ENCODE assay signal across 11 cellular contexts in genomic region chr16:89565256-89565505, GRCh38. TPM values are rescaled to one million over a fixed set of nuclear protein-coding genes. Genes with fewer than 3 reads are reported as not detected.
DNase-seq lines count a peak whose midpoint lies in the region; ATAC-seq and TF ChIP-seq lines count a peak whose summit lies in the region.
"Had no signal": no experiment of that assay in that cellular context is flagged by ENCODE, and none has a peak within 500 bp of the region (broad histone marks: within the 10 kb centered on the region; RNA-seq: fewer than 3 reads in every experiment).

No MANE protein-coding gene starts in this region.

- H3K9me3 Mint-ChIP-seq in CD4-positive, alpha-beta T cell = no peaks in the 10 kb centered on the region
- no peaks in the 10 kb centered on the region for H3K9me3 Mint-ChIP-seq in activated naive CD8-positive, alpha-beta T cell treated with anti-CD3 and anti-CD28 coated beads, Interleukin-2, amount 50 U/mL, for 24 hours

- DNase-seq in CD4-positive, alpha-beta T cell = no peak
- DNase-seq in activated naive CD8-positive, alpha-beta T cell treated with anti-CD3 and anti-CD28 coated beads, Interleukin-2, amount 50 U/mL, for 24 hours = no peak
- DNase-seq in right lobe of liver (no peak), erythroblast (lab: John Stamatoyannopoulos, UW) (no peak)
- DNase-seq in activated effector memory CD4-positive, alpha-beta T cell treated with Interleukin-2 at 50 U/mL for 16 hours = no peak
- DNase-seq: sigmoid colon had no signal

- no peak overlapping the region for H3K27ac ChIP-seq in CD4-positive, alpha-beta T cell (ENCODE audit: low read depth, low read length)
- H3K27ac ChIP-seq in HUES6 (ENCODE audit: low read depth, low read length) = no peak overlapping the region
- H3K27ac ChIP-seq in right lobe of liver = no peak overlapping the region

- H3K4me1 ChIP-seq in HUES6 (ENCODE audit: control insufficient read depth, insufficient read depth, low read length) (peaks cover 39% of the 10 kb centered on the region), right lobe of liver (peaks cover 0 to 30% (median 18%) of the 10 kb centered on the region in 4 donors)

- peaks cover 56% of the 10 kb centered on the region for H3K36me3 Mint-ChIP-seq in CD4-positive, alpha-beta T cell (ENCODE audit: low read depth)
- peaks cover 41% of the 10 kb centered on the region for H3K36me3 Mint-ChIP-seq in activated naive CD8-positive, alpha-beta T cell treated with anti-CD3 and anti-CD28 coated beads, Interleukin-2, amount 50 U/mL, for 24 hours (ENCODE audit: low read depth)

- H3K36me3 ChIP-seq in HUES6 (ENCODE audit: control insufficient read depth, insufficient read depth, low read length) (peaks cover 43% of the 10 kb centered on the region), right lobe of liver (peaks cover 16 to 34% (median 27%) of the 10 kb centered on the region in 4 donors)

- peaks cover 56% of the 10 kb centered on the region for H3K4me1 Mint-ChIP-seq in CD4-positive, alpha-beta T cell (ENCODE audit: low read depth)
- peaks cover 47% of the 10 kb centered on the region for H3K4me1 Mint-ChIP-seq in activated naive CD8-positive, alpha-beta T cell treated with anti-CD3 and anti-CD28 coated beads, Interleukin-2, amount 50 U/mL, for 24 hours

- peak overlapping the region; percentile 51 for H3K4me3 ChIP-seq in HUES6 (ENCODE audit: low read depth, low read length)
- H3K4me3 ChIP-seq in right lobe of liver = no peak overlapping the region

- POLR2A ChIA-PET in CD4-positive, alpha-beta T cell (lab: Charles Lee) = interaction anchor here (0.9 kb wide), 1 partner anchor 318 kb away, joined by 3 read pairs; no protein-coding TSS in a partner anchor

- no peaks in the 10 kb centered on the region for H3K27me3 ChIP-seq in CD4-positive, alpha-beta T cell (ENCODE audit: control insufficient read depth, insufficient read depth, low read length)
- peaks cover 5% of the 10 kb centered on the region; the same call in 1 of the 2 replicates for H3K27me3 ChIP-seq in HUES6 (ENCODE audit: control insufficient read depth, insufficient read depth, low read length)
- no peaks in the 10 kb centered on the region for H3K27me3 ChIP-seq in right lobe of liver

- H3K4me3 Mint-ChIP-seq in CD4-positive, alpha-beta T cell = peak overlapping the region; percentile 79
- peak overlapping the region; percentile 97 for H3K4me3 Mint-ChIP-seq in activated naive CD8-positive, alpha-beta T cell treated with anti-CD3 and anti-CD28 coated beads, Interleukin-2, amount 50 U/mL, for 24 hours

- WGBS in right lobe of liver (ENCODE audit: insufficient coverage, low coverage, low lambda C conversion rate, missing lambda C conversion rate) = no CpG with 5 or more reads among the region's 3 CpGs

- H3K27ac Mint-ChIP-seq in CD4-positive, alpha-beta T cell = peak overlapping the region; percentile 82
- peak overlapping the region; percentile 52 for H3K27ac Mint-ChIP-seq in activated naive CD8-positive, alpha-beta T cell treated with anti-CD3 and anti-CD28 coated beads, Interleukin-2, amount 50 U/mL, for 24 hours

- no peak for TF ChIP-seq CTCF in CD4-positive, alpha-beta T cell (IDR thresholded peaks at IDR 0.05)
- TF ChIP-seq CTCF in right lobe of liver (IDR thresholded peaks at IDR 0.05) = no peak

- no peaks in the 10 kb centered on the region for H3K9me3 ChIP-seq in CD4-positive, alpha-beta T cell (ENCODE audit: control insufficient read depth, low read length)
- H3K9me3 ChIP-seq in HUES6 (ENCODE audit: control insufficient read depth, insufficient read depth, low read depth, low read length) (no peaks in the 10 kb centered on the region), right lobe of liver (no peaks in the 10 kb centered on the region)
- H3K9me3 ChIP-seq: gastrocnemius medialis, sigmoid colon, tibial nerve had no signal

- H3K27me3 Mint-ChIP-seq in CD4-positive, alpha-beta T cell = no peaks in the 10 kb centered on the region
- no peaks in the 10 kb centered on the region for H3K27me3 Mint-ChIP-seq in activated naive CD8-positive, alpha-beta T cell treated with anti-CD3 and anti-CD28 coated beads, Interleukin-2, amount 50 U/mL, for 24 hours

- no peak for TF ChIP-seq POLR2A in right lobe of liver (IDR thresholded peaks at IDR 0.05)
- TF ChIP-seq POLR2A in erythroblast (IDR thresholded peaks at IDR 0.05; ENCODE audit: low read length) = no peak

- H3K9ac ChIP-seq in HUES6 (ENCODE audit: low read length) = peak overlapping the region; percentile 36

- CTCF ChIA-PET in CD4-positive, alpha-beta T cell (lab: Charles Lee) = no interaction called here

- intact Hi-C loops in CD4-positive, alpha-beta T cell (cut with DNase I, micrococcal nuclease) = no loop called here
- intact Hi-C loops in right lobe of liver (cut with DNase I) = no loop called here

- ATAC-seq in CD4-positive, alpha-beta T cell (ENCODE audit: poor library complexity) = no peak
- ATAC-seq in activated naive CD8-positive, alpha-beta T cell treated with anti-CD3 and anti-CD28 coated beads, Interleukin-2, amount 50 U/mL, for 24 hours = peak; percentile 14
- ATAC-seq in right lobe of liver (peak in 3 of 4 donors; percentile 2 to 8 (median 2)), GM21447 (IDR thresholded peaks at IDR 0.05; ENCODE audit: unreplicated experiment) (no peak), GM21786 (IDR thresholded peaks at IDR 0.05; ENCODE audit: unreplicated experiment) (no peak)

RNA-seq across cellular contexts. Expression of gene RPL13, which starts 4.7 kb away (rescaled TPM):
- 1,000 to 10,000 TPM; 4,971 to 5,051 TPM for total RNA-seq in CD4-positive, alpha-beta T cell
- total RNA-seq in right lobe of liver = 1,000 to 10,000 TPM in 2 of 6 experiments, 100 to 1,000 TPM in 4; 684 to 2,810 (median 731) TPM

RNA-seq across cellular contexts. Expression of gene CPNE7, which starts 10.4 kb away (rescaled TPM):
- total RNA-seq in CD4-positive, alpha-beta T cell = 1 to 10 TPM; 1.0 to 1.3 TPM
- total RNA-seq in right lobe of liver = 1 to 10 TPM in 2 of 6 experiments, under 1 TPM in 4; 0.33 to 3.7 (median 0.77) TPM
- total RNA-seq: gastrocnemius medialis had no signal

RNA-seq across cellular contexts. Expression of gene DPEP1, which starts 48.3 kb away (rescaled TPM):
- total RNA-seq in CD4-positive, alpha-beta T cell = not detected
- total RNA-seq in right lobe of liver = under 1 TPM in 1 of 6 experiments, not detected in 5; 0.93 TPM
- total RNA-seq: gastrocnemius medialis, sigmoid colon had no signal

RNA-seq across cellular contexts. Expression of gene SPG7, which starts 57.0 kb away (rescaled TPM):
- total RNA-seq in CD4-positive, alpha-beta T cell = 100 to 1,000 TPM; 163 to 167 TPM
- 10 to 100 TPM; 44.0 to 70.5 (median 57.0) TPM for total RNA-seq in right lobe of liver

Comparison
In these comparisons a context has a peak if more than half of its experiments do, and no peak if none do; other contexts are left out.
1. ATAC-seq: peak in activated naive CD8-positive, alpha-beta T cell treated with anti-CD3 and anti-CD28 coated beads, Interleukin-2, amount 50 U/mL, for 24 hours (single experiment) and right lobe of liver (3 of 4); none in CD4-positive, alpha-beta T cell (single experiment), GM21447 (single experiment) and GM21786 (single experiment).